1 cellular context compared by ENCODE assay signal in genomic region chr4:75848891-75849290, GRCh38.
TF ChIP-seq lines count a peak whose summit lies in the region.

No MANE protein-coding gene starts in this region.

TF ChIP-seq in IMR-90, 13 proteins besides CTCF, POLR2A, EP300 and RAD21:
- no peak for TF ChIP-seq FOS (IDR thresholded peaks at IDR 0.05; ENCODE audit: low read depth, low read length)
- no peak for TF ChIP-seq BHLHE40 (IDR thresholded peaks at IDR 0.05; ENCODE audit: low read depth, low read length)
- TF ChIP-seq MAFK (IDR thresholded peaks at IDR 0.05; ENCODE audit: low read depth, low read length), result no peak
- no peak for TF ChIP-seq MAZ (IDR thresholded peaks at IDR 0.05; ENCODE audit: borderline replicate concordance, low read depth, low read length)
- TF ChIP-seq, protein P1, sequence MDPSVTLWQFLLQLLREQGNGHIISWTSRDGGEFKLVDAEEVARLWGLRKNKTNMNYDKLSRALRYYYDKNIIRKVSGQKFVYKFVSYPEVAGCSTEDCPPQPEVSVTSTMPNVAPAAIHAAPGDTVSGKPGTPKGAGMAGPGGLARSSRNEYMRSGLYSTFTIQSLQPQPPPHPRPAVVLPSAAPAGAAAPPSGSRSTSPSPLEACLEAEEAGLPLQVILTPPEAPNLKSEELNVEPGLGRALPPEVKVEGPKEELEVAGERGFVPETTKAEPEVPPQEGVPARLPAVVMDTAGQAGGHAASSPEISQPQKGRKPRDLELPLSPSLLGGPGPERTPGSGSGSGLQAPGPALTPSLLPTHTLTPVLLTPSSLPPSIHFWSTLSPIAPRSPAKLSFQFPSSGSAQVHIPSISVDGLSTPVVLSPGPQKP (IDR thresholded peaks at IDR 0.05; ENCODE audit: borderline replicate concordance, low read depth, low read length), result no peak
- TF ChIP-seq MXI1 (IDR thresholded peaks at IDR 0.05; ENCODE audit: borderline replicate concordance, low read depth, low read length), result no peak
- TF ChIP-seq, protein P2, sequence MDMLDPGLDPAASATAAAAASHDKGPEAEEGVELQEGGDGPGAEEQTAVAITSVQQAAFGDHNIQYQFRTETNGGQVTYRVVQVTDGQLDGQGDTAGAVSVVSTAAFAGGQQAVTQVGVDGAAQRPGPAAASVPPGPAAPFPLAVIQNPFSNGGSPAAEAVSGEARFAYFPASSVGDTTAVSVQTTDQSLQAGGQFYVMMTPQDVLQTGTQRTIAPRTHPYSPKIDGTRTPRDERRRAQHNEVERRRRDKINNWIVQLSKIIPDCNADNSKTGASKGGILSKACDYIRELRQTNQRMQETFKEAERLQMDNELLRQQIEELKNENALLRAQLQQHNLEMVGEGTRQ (IDR thresholded peaks at IDR 0.05; ENCODE audit: low read depth, low read length), result no peak
- TF ChIP-seq RFX5 (IDR thresholded peaks at IDR 0.05; ENCODE audit: low read depth, low read length), result no peak
- no peak for TF ChIP-seq RCOR1 (IDR thresholded peaks at IDR 0.05; ENCODE audit: insufficient replicate concordance, low read length)
- no peak for TF ChIP-seq NFE2L2 (IDR thresholded peaks at IDR 0.05; ENCODE audit: low read depth, low read length)
- no peak for TF ChIP-seq SMC3 (IDR thresholded peaks at IDR 0.05; ENCODE audit: low read depth, low read length)
- TF ChIP-seq CEBPB (IDR thresholded peaks at IDR 0.05; ENCODE audit: low read depth, low read length), result no peak
- TF ChIP-seq CHD1 (IDR thresholded peaks at IDR 0.05; ENCODE audit: low read depth, low read length), result no peak
